ENCODE assay signal across 1 cellular context in the genomic region with DNA sequence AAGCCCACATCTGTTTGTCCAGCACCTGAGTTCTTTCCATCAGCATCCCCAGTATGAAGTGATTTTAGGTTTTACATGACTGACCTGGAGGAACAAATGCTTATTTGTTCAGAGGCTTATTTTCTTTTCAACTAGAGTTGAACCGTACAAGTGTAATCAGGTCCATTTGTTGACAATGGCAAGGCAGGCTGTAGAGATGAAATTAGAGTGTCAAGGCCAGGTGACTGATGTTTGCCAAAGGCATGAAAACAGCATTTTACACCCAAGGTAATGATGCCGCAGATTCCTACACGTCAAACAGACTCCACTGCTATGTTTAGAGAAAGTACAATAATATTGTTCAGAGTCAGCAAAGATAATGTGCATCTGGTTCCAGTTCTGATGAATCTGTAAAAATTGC.
TF ChIP-seq lines count a peak whose summit lies in the region.

No MANE protein-coding gene starts in this region.

TF ChIP-seq in neural cell, 6 proteins besides CTCF, POLR2A, EP300 and RAD21 (continued from another document):
- TF ChIP-seq, protein P1, sequence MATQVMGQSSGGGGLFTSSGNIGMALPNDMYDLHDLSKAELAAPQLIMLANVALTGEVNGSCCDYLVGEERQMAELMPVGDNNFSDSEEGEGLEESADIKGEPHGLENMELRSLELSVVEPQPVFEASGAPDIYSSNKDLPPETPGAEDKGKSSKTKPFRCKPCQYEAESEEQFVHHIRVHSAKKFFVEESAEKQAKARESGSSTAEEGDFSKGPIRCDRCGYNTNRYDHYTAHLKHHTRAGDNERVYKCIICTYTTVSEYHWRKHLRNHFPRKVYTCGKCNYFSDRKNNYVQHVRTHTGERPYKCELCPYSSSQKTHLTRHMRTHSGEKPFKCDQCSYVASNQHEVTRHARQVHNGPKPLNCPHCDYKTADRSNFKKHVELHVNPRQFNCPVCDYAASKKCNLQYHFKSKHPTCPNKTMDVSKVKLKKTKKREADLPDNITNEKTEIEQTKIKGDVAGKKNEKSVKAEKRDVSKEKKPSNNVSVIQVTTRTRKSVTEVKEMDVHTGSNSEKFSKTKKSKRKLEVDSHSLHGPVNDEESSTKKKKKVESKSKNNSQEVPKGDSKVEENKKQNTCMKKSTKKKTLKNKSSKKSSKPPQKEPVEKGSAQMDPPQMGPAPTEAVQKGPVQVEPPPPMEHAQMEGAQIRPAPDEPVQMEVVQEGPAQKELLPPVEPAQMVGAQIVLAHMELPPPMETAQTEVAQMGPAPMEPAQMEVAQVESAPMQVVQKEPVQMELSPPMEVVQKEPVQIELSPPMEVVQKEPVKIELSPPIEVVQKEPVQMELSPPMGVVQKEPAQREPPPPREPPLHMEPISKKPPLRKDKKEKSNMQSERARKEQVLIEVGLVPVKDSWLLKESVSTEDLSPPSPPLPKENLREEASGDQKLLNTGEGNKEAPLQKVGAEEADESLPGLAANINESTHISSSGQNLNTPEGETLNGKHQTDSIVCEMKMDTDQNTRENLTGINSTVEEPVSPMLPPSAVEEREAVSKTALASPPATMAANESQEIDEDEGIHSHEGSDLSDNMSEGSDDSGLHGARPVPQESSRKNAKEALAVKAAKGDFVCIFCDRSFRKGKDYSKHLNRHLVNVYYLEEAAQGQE (IDR thresholded peaks at IDR 0.05; ENCODE audit: borderline replicate concordance) = no peak
- TF ChIP-seq MXI1 (conservative IDR thresholded peaks at IDR 0.05; ENCODE audit: poor library complexity, severe bottlenecking) (no peak), SMC3 (conservative IDR thresholded peaks at IDR 0.05; ENCODE audit: poor library complexity) (no peak), EZH2 (IDR thresholded peaks at IDR 0.05; ENCODE audit: borderline replicate concordance, insufficient read depth, low read length, poor library complexity, severe bottlenecking) (no peak), TAF1 (IDR thresholded peaks at IDR 0.05; ENCODE audit: low read depth) (no peak)
